ENCODE assay signal across 16 cellular contexts in the genomic region with DNA sequence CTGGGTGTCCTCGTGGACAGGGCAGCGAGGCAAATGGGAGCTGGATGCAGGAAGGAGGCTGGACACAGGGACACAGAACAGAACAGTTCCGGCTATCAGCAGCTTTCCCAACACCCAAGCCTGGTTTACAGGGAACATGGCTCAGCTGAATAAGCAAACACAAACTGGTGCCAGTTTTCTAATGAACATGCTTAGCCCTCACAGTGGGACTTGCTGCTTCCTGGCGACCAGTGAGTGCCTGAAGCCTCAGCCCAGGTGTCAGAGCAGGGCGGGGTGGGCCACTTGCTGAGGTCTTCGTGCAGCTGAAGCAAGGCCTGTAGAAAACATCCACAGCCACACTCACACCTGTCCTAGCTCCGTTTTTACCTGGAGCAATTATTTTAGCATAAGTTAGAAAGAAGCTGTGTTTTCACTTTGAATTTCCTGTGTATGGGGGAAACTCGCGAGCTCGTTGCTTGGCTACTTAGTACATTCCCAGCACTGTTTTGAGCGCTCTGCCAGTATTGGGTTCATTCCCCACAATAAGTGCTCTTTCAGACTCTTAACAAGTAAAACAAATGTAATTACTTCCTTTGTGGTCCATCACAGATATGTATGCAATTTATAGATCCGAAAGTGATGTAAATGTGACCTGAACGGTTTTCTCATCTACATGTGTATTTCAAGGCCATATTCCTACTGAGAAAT.
DNase-seq lines count a peak whose midpoint lies in the region; ATAC-seq and TF ChIP-seq lines count a peak whose summit lies in the region.
"Had no signal": no experiment of that assay in that cellular context is flagged by ENCODE, and none has a peak within 500 bp of the region (broad histone marks: within the 10 kb centered on the region; RNA-seq: fewer than 3 reads in every experiment).

No MANE protein-coding gene starts in this region.

- POLR2A ChIA-PET in T-cell (lab: Charles Lee) = no interaction called here

- no peak overlapping the region for H4K8ac ChIP-seq in trophoblast cell (ENCODE audit: low read depth, low read length)

- 63 to 77% methylated on average over 13 of the region's 13 CpGs for WGBS in lung, 2 donors
- WGBS in trophoblast cell (ENCODE audit: extremely low coverage, insufficient coverage, insufficient read length) = no CpG with 5 or more reads among the region's 13 CpGs

- H3K4me3 Mint-ChIP-seq in T-cell = no peak overlapping the region

- no peak overlapping the region for H4K91ac ChIP-seq in trophoblast cell (ENCODE audit: low read depth, low read length)

- no peaks in the 10 kb centered on the region for H3K9me2 ChIP-seq in MM.1S (replicated peaks; ENCODE audit: insufficient read depth, low read length)

- no peak overlapping the region for H2BK5ac ChIP-seq in trophoblast cell (ENCODE audit: low read depth, low read length, poor library complexity)

- H3K9me3 Mint-ChIP-seq in T-cell = no peaks in the 10 kb centered on the region

- no peak overlapping the region for H3K23ac ChIP-seq in trophoblast cell (ENCODE audit: low read length)

- H3K4me1 ChIP-seq in BLaER1 treated with 17β-estradiol and CSF1 and Interleukin-3, amounts not matched to agents 10 nM and 100 nM = peaks cover 0 to 19% (median 12%) of the 10 kb centered on the region in 10 experiments; a peak in 13 of 20 replicates
- H3K4me1 ChIP-seq in MM.1S (ENCODE audit: low read length) = no peaks in the 10 kb centered on the region
- no peaks in the 10 kb centered on the region for H3K4me1 ChIP-seq in lung (ENCODE audit: control insufficient read depth in 2 of 2, insufficient read depth in 2 of 2, low read length in 2 of 2)
- no peaks in the 10 kb centered on the region for H3K4me1 ChIP-seq in trophoblast cell (ENCODE audit: control insufficient read depth in 1 of 2, insufficient read depth in 2 of 2, low read length in 2 of 2)

- H4K20me1 ChIP-seq in BLaER1 treated with 17β-estradiol and CSF1 and Interleukin-3, amounts not matched to agents 10 nM and 100 nM = no peaks in the 10 kb centered on the region
- H4K20me1 ChIP-seq in MM.1S (ENCODE audit: insufficient read depth, low read length) = no peaks in the 10 kb centered on the region

- CTCF ChIA-PET in T-cell (lab: Charles Lee) = no interaction called here

- TF ChIP-seq CTCF in MM.1S (IDR thresholded peaks at IDR 0.05; ENCODE audit: low read length) = no peak
- no peak for TF ChIP-seq CTCF in lung (IDR thresholded peaks at IDR 0.05; ENCODE audit: control extremely low read depth, extremely low read depth)

- ATAC-seq in lung (ENCODE audit: insufficient read depth, low FRiP score) = peak; percentile 37
- ATAC-seq in T-cell (replicated peaks in 1 of 4) = no peak
- ATAC-seq in HG02840 (IDR thresholded peaks at IDR 0.05; ENCODE audit: low FRiP score, unreplicated experiment) = no peak
- no peak for ATAC-seq in GM19395 (IDR thresholded peaks at IDR 0.05; ENCODE audit: unreplicated experiment)
- ATAC-seq: Right ventricle myocardium inferior had no signal

- H3K36me3 ChIP-seq in BLaER1 treated with 17β-estradiol and CSF1 and Interleukin-3, amounts not matched to agents 10 nM and 100 nM = no peaks in the 10 kb centered on the region
- H3K36me3 ChIP-seq in MM.1S (replicated peaks; ENCODE audit: insufficient read depth, low read length) (no peaks in the 10 kb centered on the region), lung (ENCODE audit: control insufficient read depth in 2 of 2, insufficient read depth in 2 of 2, low read length in 2 of 2) (no peaks in the 10 kb centered on the region), trophoblast cell (ENCODE audit: control insufficient read depth in 1 of 2, insufficient read depth in 2 of 2, low read length in 2 of 2) (no peaks in the 10 kb centered on the region)

- H3K9ac ChIP-seq in BLaER1 treated with 17β-estradiol and CSF1 and Interleukin-3, amounts not matched to agents 10 nM and 100 nM = no peak overlapping the region
- no peak overlapping the region for H3K9ac ChIP-seq in MM.1S (ENCODE audit: low read length)
- no peak overlapping the region for H3K9ac ChIP-seq in trophoblast cell (ENCODE audit: low read length)

- H3K79me1 ChIP-seq in trophoblast cell (ENCODE audit: low read length) = no peaks in the 10 kb centered on the region

- H3K4me1 Mint-ChIP-seq in T-cell = no peaks in the 10 kb centered on the region

- peak overlapping the region in 7 of 11 experiments; percentile 24 to 59 (median 36); a peak in 14 of 22 replicates for H3K4me2 ChIP-seq in BLaER1 treated with 17β-estradiol and CSF1 and Interleukin-3, amounts not matched to agents 10 nM and 100 nM
- H3K4me2 ChIP-seq in MM.1S (ENCODE audit: low read depth, low read length) = peak overlapping the region; percentile 18; the same call in 1 of the 2 replicates
- no peak overlapping the region for H3K4me2 ChIP-seq in trophoblast cell (ENCODE audit: low read length)

- H4K12ac ChIP-seq in trophoblast cell (ENCODE audit: low read depth, low read length) = no peak overlapping the region

- DNase-seq in MM.1S = peak; percentile 31
- peak; percentile 96 for DNase-seq in NCI-H748 (lab: John Stamatoyannopoulos, UW; ENCODE audit: unreplicated experiment)
- DNase-seq in lung (ENCODE audit: low spot score) = no peak
- DNase-seq in T-cell = no peak
- DNase-seq in trophoblast cell = no peak
- DNase-seq: EL; NCI-H1436 treated with DMSO at 0.1 percent for 48 hours; NCI-H2029; NCI-H2227 treated with DMSO at 0.1 percent for 48 hours; NCI-H526; NK-92 treated with Interleukin-12 subunit alpha and Interleukin-12 subunit beta, amount 100 ng/mL, for 24 hours; T-helper 2 cell had no signal

- no peak overlapping the region for H2BK12ac ChIP-seq in trophoblast cell (ENCODE audit: low read length)

- H3K79me2 ChIP-seq in MM.1S (ENCODE audit: low read length) (no peaks in the 10 kb centered on the region), trophoblast cell (ENCODE audit: control insufficient read depth, insufficient read depth, low read length, poor library complexity) (no peaks in the 10 kb centered on the region)

- H3K27me3 Mint-ChIP-seq in T-cell = no peaks in the 10 kb centered on the region

- no peak overlapping the region for H3K4me3 ChIP-seq in BLaER1 treated with 17β-estradiol and CSF1 and Interleukin-3, amounts not matched to agents 10 nM and 100 nM
- H3K4me3 ChIP-seq in MM.1S (ENCODE audit: low read length) (no peak overlapping the region), lung (no peak overlapping the region), trophoblast cell (ENCODE audit: low read depth, low read length) (no peak overlapping the region)

- H3K14ac ChIP-seq in trophoblast cell (ENCODE audit: low read length) = no peak overlapping the region

- H2AFZ ChIP-seq in MM.1S (ENCODE audit: low read length) (no peak overlapping the region), trophoblast cell (ENCODE audit: insufficient read depth, low read length, poor library complexity) (no peak overlapping the region)

- H3K27me3 ChIP-seq in BLaER1 treated with 17β-estradiol and CSF1 and Interleukin-3, amounts not matched to agents 10 nM and 100 nM = no peaks in the 10 kb centered on the region
- H3K27me3 ChIP-seq in MM.1S (replicated peaks; ENCODE audit: insufficient read depth, low read length) (peaks cover 45% of the 10 kb centered on the region), lung (ENCODE audit: control insufficient read depth, insufficient read depth) (no peaks in the 10 kb centered on the region), trophoblast cell (ENCODE audit: insufficient read depth, low read length) (no peaks in the 10 kb centered on the region)

- no peak overlapping the region for H3K18ac ChIP-seq in trophoblast cell (ENCODE audit: low read length)

- no peak overlapping the region for H3K27ac Mint-ChIP-seq in T-cell

- no peaks in the 10 kb centered on the region for H3K36me3 Mint-ChIP-seq in T-cell

- H3F3A ChIP-seq in MM.1S (ENCODE audit: insufficient read depth, low read length) = no peaks in the 10 kb centered on the region

- no peak overlapping the region for H3K27ac ChIP-seq in BLaER1 treated with 17β-estradiol and CSF1 and Interleukin-3, amounts not matched to agents 10 nM and 100 nM
- H3K27ac ChIP-seq in MM.1S (ENCODE audit: low read length) = no peak overlapping the region; the same call in 1 of the 2 replicates
- H3K27ac ChIP-seq in lung (ENCODE audit: low read depth in 1 of 2, low read length in 1 of 2) = no peak overlapping the region
- H3K27ac ChIP-seq in trophoblast cell (ENCODE audit: low read depth, low read length) = no peak overlapping the region

- no peak overlapping the region for H2BK120ac ChIP-seq in trophoblast cell (ENCODE audit: insufficient read depth, low read length, poor library complexity)

- H3K9me3 ChIP-seq in BLaER1 treated with 17β-estradiol and CSF1 and Interleukin-3, amounts not matched to agents 10 nM and 100 nM (replicated peaks in 1 of 11) = peaks cover 0 to 18% (median 0%) of the 10 kb centered on the region in 11 experiments; a peak in 6 of 22 replicates
- H3K9me3 ChIP-seq in MM.1S (replicated peaks; ENCODE audit: insufficient read depth, low read length) (no peaks in the 10 kb centered on the region), lung (ENCODE audit: control insufficient read depth in 2 of 2, insufficient read depth in 1 of 2, low read length in 1 of 2) (peaks cover 0 to 1% of the 10 kb centered on the region in 2 donors), trophoblast cell (ENCODE audit: insufficient read depth, low read depth, low read length) (peaks cover 8% of the 10 kb centered on the region)

- no peak overlapping the region for H3K4ac ChIP-seq in trophoblast cell (ENCODE audit: low read depth, low read length)

- no peak overlapping the region for H2AK5ac ChIP-seq in trophoblast cell (ENCODE audit: low read length)

Comparison
In these comparisons a context has a peak if more than half of its experiments do, and no peak if none do; other contexts are left out.
1. DNase-seq: peak in MM.1S (single experiment) and NCI-H748 (single experiment); none in lung (single experiment), T-cell (0 of 34) and trophoblast cell (0 of 2).